18 cellular contexts compared by ENCODE assay signal in the genomic region with DNA sequence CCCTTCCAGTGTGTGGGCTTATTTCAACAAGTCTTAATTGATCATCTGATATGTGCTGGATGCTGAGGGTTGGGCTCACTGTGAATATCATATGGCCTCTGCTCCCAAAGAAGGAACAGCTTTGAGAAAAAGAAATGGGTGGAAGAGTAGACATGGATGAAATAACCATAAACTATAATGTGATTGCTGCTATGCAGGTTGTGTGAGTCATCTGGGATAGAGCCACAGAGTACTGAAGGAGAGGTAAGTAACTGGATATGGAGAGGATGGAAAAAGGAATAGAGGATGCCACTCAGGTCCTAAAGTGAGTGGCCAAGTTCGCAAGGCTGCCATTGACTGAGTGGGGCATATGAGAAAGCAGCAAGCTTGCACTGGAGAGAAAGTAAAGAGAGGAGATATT. TPM values are rescaled to one million over a fixed set of nuclear protein-coding genes. Genes with fewer than 3 reads are reported as not detected.
DNase-seq lines count a peak whose midpoint lies in the region; ATAC-seq and TF ChIP-seq lines count a peak whose summit lies in the region.
"Had no signal": no experiment of that assay in that cellular context is flagged by ENCODE, and none has a peak within 500 bp of the region (broad histone marks: within the 10 kb centered on the region; RNA-seq: fewer than 3 reads in every experiment).

No MANE protein-coding gene starts in this region.

- no TSS peak for BruUV-seq in HCT116 (replicated peaks; lab: Mats Ljungman, UMichigan)

- RAD21 ChIA-PET in HCT116 (lab: Charles Lee; ENCODE audit: low non-redundant PET in 1 of 2, low total read pairs in 2 of 2, uncharacterized antibody in 2 of 2, unreplicated experiment in 2 of 2): no interaction called here

- no peak for TF ChIP-seq POLR2A in HCT116 (IDR thresholded peaks at IDR 0.05; ENCODE audit: borderline replicate concordance, extremely low read depth, insufficient read depth, insufficient read length)

- H3K79me2 ChIP-seq in HCT116 (ENCODE audit: insufficient read depth, low read length): no peaks in the 10 kb centered on the region

- no peak for TF ChIP-seq RAD21 in HCT116 (IDR thresholded peaks at IDR 0.05; ENCODE audit: low read depth)

- POLR2A ChIA-PET in HCT116 (lab: Charles Lee): no interaction called here

- H2AFZ ChIP-seq in HCT116 (ENCODE audit: low read depth, low read length, poor library complexity, severe bottlenecking): no peak overlapping the region

- no peak for TF ChIP-seq CTCF in HCT116 (IDR thresholded peaks at IDR 0.05 in 2 of 3, conservative IDR thresholded peaks at IDR 0.05 in 1 of 3; ENCODE audit: borderline replicate concordance in 1 of 3, insufficient read depth in 1 of 3, low read depth in 2 of 3, low read length in 2 of 3)
- TF ChIP-seq CTCF in RWPE2 (IDR thresholded peaks at IDR 0.05; ENCODE audit: poor library complexity, severe bottlenecking): no peak
- TF ChIP-seq CTCF in WERI-Rb-1 (IDR thresholded peaks at IDR 0.05; ENCODE audit: low read depth, low read length): no peak

- H4K20me1 ChIP-seq in HCT116 (ENCODE audit: insufficient read depth): no peaks in the 10 kb centered on the region

- H3K27ac ChIP-seq in HCT116 (ENCODE audit: low read depth, low read length) (no peak overlapping the region), RWPE2 (ENCODE audit: poor library complexity, severe bottlenecking) (peak overlapping the region; percentile 95), mucosa of rectum (ENCODE audit: low read depth in 2 of 2, low read length in 2 of 2) (peak overlapping the region; percentile 73 to 83), caudate nucleus (ENCODE audit: low read depth, low read length) (no peak overlapping the region), WERI-Rb-1 (no peak overlapping the region)
- H3K27ac ChIP-seq: SJCRH30 had no signal

- H3K9me3 ChIP-seq in HCT116 (ENCODE audit: control insufficient read depth in 1 of 2, insufficient read depth in 1 of 2, low read depth in 1 of 2, low read length in 2 of 2): no peaks in the 10 kb centered on the region
- no peaks in the 10 kb centered on the region for H3K9me3 ChIP-seq in RWPE2 (ENCODE audit: severe bottlenecking)
- no peaks in the 10 kb centered on the region for H3K9me3 ChIP-seq in mucosa of rectum (ENCODE audit: control insufficient read depth in 2 of 2, low read length in 2 of 2)
- no peaks in the 10 kb centered on the region for H3K9me3 ChIP-seq in WERI-Rb-1 (ENCODE audit: severe bottlenecking)
- H3K9me3 ChIP-seq: SJCRH30 had no signal

- intact Hi-C loops in HCT116 (cut with micrococcal nuclease): no loop called here

- DNase-seq in HCT116 (ENCODE audit: low read depth, low spot score): no peak
- DNase-seq in RWPE2 (ENCODE audit: low spot score): no peak
- DNase-seq in activated effector memory CD4-positive, alpha-beta T cell treated with anti-CD3 and anti-CD28 coated beads, Interleukin-2, amount 50 U/mL, for 16 hours: no peak
- DNase-seq in caudate nucleus (lab: John Stamatoyannopoulos, UW): no peak
- no peak for DNase-seq in superior temporal gyrus (ENCODE audit: extremely low spot score)
- no peak for DNase-seq in WERI-Rb-1
- DNase-seq: AML-193; CD4-positive, CD25-positive, alpha-beta regulatory T cell; DND-41; GDM1; KBM-7; NCI-H1048; NCI-H82; SJCRH30 had no signal

- peak overlapping the region; percentile 56 for H3K4me2 ChIP-seq in HCT116 (ENCODE audit: low read length)

- ATAC-seq in HCT116 (peak; percentile 47; the same call in 1 of the 2 replicates), RWPE2 (ENCODE audit: low read depth) (peak; percentile 44; the same call in 2 of the 3 replicates), esophagus mucosa (peak; percentile 15)

- no peak overlapping the region for H3K9ac ChIP-seq in HCT116 (ENCODE audit: low read length)
- H3K9ac ChIP-seq in mucosa of rectum (ENCODE audit: low read depth in 1 of 2, low read length in 2 of 2): no peak overlapping the region

- CTCF ChIA-PET in HCT116 (lab: Charles Lee): interaction anchor here (0.6 kb wide), 1 partner anchor 65 kb away, joined by 3 read pairs; no protein-coding TSS in a partner anchor

- H3K4me1 ChIP-seq in HCT116 (ENCODE audit: control insufficient read depth in 1 of 2, insufficient read depth in 2 of 2, low read length in 2 of 2) (peaks cover 26 to 61% of the 10 kb centered on the region in 2 experiments), RWPE2 (ENCODE audit: insufficient read depth, poor library complexity, severe bottlenecking) (peaks cover 65% of the 10 kb centered on the region), mucosa of rectum (ENCODE audit: control insufficient read depth in 2 of 2, insufficient read depth in 2 of 2, low read length in 2 of 2) (peaks cover 0 to 29% of the 10 kb centered on the region in 2 donors)
- H3K4me1 ChIP-seq: SJCRH30 had no signal

- H3K4me3 ChIP-seq in HCT116 (replicated peaks in 1 of 2; ENCODE audit: low read depth in 1 of 2, low read length in 2 of 2) (no peak overlapping the region), RWPE2 (ENCODE audit: severe bottlenecking) (no peak overlapping the region), mucosa of rectum (ENCODE audit: low read length in 2 of 2) (no peak overlapping the region), WERI-Rb-1 (ENCODE audit: low read depth, low read length) (no peak overlapping the region)
- H3K4me3 ChIP-seq: SJCRH30 had no signal

- no peaks in the 10 kb centered on the region for H3K36me3 ChIP-seq in HCT116 (ENCODE audit: control insufficient read depth in 1 of 2, insufficient read depth in 2 of 2, low read length in 2 of 2)
- H3K36me3 ChIP-seq in RWPE2 (ENCODE audit: low read depth): no peaks in the 10 kb centered on the region
- H3K36me3 ChIP-seq in mucosa of rectum (ENCODE audit: control insufficient read depth in 2 of 2, insufficient read depth in 2 of 2, low read length in 2 of 2): no peaks in the 10 kb centered on the region
- H3K36me3 ChIP-seq in WERI-Rb-1: no peaks in the 10 kb centered on the region
- H3K36me3 ChIP-seq: SJCRH30 had no signal

- no peaks in the 10 kb centered on the region for H3K27me3 ChIP-seq in HCT116 (ENCODE audit: insufficient read depth, low read length)
- H3K27me3 ChIP-seq in RWPE2 (ENCODE audit: insufficient read depth, poor library complexity, severe bottlenecking): no peaks in the 10 kb centered on the region
- no peaks in the 10 kb centered on the region for H3K27me3 ChIP-seq in mucosa of rectum (ENCODE audit: control insufficient read depth in 2 of 2, insufficient read depth in 2 of 2, low read length in 2 of 2)
- H3K27me3 ChIP-seq in WERI-Rb-1 (ENCODE audit: insufficient read depth, low read depth, severe bottlenecking): no peaks in the 10 kb centered on the region
- H3K27me3 ChIP-seq: SJCRH30 had no signal

- H3K9me2 ChIP-seq in HCT116 (ENCODE audit: insufficient read depth): no peaks in the 10 kb centered on the region

TF ChIP-seq in HCT116, 20 proteins besides CTCF, POLR2A, EP300 and RAD21:
- TF ChIP-seq FOSL1 (IDR thresholded peaks at IDR 0.05; ENCODE audit: low read depth) (peak; percentile 58; the same call in 1 of the 2 replicates), SP1 (IDR thresholded peaks at IDR 0.05; ENCODE audit: low read depth) (peak; percentile 38; the same call in 1 of the 2 replicates), SIN3A (IDR thresholded peaks at IDR 0.05; ENCODE audit: low read depth) (no peak), EZH2phosphoT487 (IDR thresholded peaks at IDR 0.05; ENCODE audit: borderline replicate concordance) (no peak), JUND (IDR thresholded peaks at IDR 0.05) (peak; percentile 44; the same call in 1 of the 2 replicates), ZNF274 (IDR thresholded peaks at IDR 0.05; ENCODE audit: low read depth, low read length) (no peak)
- TF ChIP-seq, protein P1, sequence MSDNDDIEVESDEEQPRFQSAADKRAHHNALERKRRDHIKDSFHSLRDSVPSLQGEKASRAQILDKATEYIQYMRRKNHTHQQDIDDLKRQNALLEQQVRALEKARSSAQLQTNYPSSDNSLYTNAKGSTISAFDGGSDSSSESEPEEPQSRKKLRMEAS (IDR thresholded peaks at IDR 0.05): no peak
- TF ChIP-seq, protein P2, sequence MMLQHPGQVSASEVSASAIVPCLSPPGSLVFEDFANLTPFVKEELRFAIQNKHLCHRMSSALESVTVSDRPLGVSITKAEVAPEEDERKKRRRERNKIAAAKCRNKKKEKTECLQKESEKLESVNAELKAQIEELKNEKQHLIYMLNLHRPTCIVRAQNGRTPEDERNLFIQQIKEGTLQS (IDR thresholded peaks at IDR 0.05): no peak
TF ChIP-seq in HCT116: peak in this region for 3.

RNA-seq across cellular contexts. Expression of a gene that starts 8.7 kb away (rescaled TPM):
- total RNA-seq in HCT116 (2021; ENCODE audit: unreplicated experiment): 123 TPM
- polyA plus RNA-seq in HCT116 (2012): 69.2 and 81.4 TPM in 2 replicates
- total RNA-seq in esophagus mucosa: 22.4 TPM
- total RNA-seq: A673 had no signal
- polyA plus RNA-seq: CD4-positive, CD25-positive, alpha-beta regulatory T cell had no signal

RNA-seq across cellular contexts. Expression of a gene that starts 41.8 kb away (rescaled TPM):
- total RNA-seq in HCT116 (2021; ENCODE audit: unreplicated experiment) (0.05 TPM), esophagus mucosa (775 TPM)
- polyA plus RNA-seq in HCT116 (2012): not detected in 2 replicates
- total RNA-seq: A673; CD4-positive, CD25-positive, alpha-beta regulatory T cell; NCI-H460; SJCRH30 had no signal
- polyA plus RNA-seq: CD4-positive, CD25-positive, alpha-beta regulatory T cell had no signal

Comparison
In these comparisons a context has a peak if more than half of its experiments do, and no peak if none do; other contexts are left out.
1. H3K27ac ChIP-seq: peak in RWPE2 (single experiment) and mucosa of rectum (2 of 2); none in HCT116 (single experiment), caudate nucleus (single experiment) and WERI-Rb-1 (single experiment).
2. RNA of a gene that starts 41.8 kb away (total RNA-seq): 775 TPM in esophagus mucosa (single experiment); 0.05 TPM in HCT116 (single experiment); every median in the first group is over 100 times any median in the second.
3. Peak in every context shown above with its lines, with median percentiles within 50 percentile points of each other: ATAC-seq.